In the genomic region with DNA sequence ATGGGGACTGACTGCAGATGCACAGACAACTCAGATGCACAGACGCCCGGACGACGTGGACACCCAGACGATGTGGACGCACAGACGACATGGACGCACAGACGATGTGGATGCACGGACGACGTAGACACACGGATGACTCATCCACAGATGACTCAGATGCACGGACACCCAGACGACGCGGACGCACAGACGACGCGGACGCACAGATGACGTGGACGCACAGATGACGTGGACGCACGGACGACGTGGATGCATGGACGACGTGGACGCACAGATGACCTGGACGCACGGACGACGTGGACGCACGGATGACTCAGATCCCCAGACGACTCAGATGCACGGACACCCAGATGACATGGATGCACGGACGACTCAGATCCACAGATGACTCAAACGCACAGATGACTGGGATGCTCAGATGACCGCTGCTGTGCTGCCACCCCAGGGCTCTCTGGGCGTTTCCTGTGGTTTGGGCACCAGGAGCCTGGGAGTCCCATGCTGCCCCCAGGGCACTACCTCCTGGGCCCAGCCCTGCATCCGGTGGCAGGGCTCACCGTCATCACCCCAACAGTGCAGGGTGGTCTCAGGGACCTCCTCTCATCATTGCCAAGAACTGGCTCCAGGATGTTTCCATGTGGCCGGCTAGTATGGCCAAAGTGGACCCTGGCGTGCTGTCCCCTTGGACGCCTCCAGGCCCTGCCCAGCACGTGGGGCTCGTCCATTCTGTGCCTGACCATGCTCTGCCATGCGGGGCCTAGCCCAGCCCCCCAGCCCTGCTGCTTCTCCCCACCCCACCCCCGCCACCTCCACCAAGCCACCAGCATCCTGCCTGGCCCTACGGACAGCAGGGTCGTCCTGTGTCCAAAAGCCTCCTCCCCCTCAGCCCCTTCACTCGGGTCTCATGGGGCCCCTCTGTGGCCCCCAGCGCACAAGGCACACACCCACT, we compare ENCODE assay signal across 1 cellular context.
TF ChIP-seq lines count a peak whose summit lies in the region.

No MANE protein-coding gene starts in this region.

TF ChIP-seq in endothelial cell of umbilical vein, 7 proteins besides CTCF, POLR2A, EP300 and RAD21:
- TF ChIP-seq, protein P1, sequence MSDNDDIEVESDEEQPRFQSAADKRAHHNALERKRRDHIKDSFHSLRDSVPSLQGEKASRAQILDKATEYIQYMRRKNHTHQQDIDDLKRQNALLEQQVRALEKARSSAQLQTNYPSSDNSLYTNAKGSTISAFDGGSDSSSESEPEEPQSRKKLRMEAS (IDR thresholded peaks at IDR 0.05; ENCODE audit: insufficient read depth, insufficient read length): no peak
- TF ChIP-seq MYC (IDR thresholded peaks at IDR 0.05; ENCODE audit: low read depth, low read length) (no peak), EZH2 (IDR thresholded peaks at IDR 0.05; ENCODE audit: borderline replicate concordance, low read depth, low read length, severe bottlenecking) (no peak), POLR2AphosphoS5 (IDR thresholded peaks at IDR 0.05; ENCODE audit: insufficient read depth, low read depth, low read length) (no peak), JUN (IDR thresholded peaks at IDR 0.05; ENCODE audit: borderline replicate concordance, insufficient read depth, insufficient read length, low read depth) (peak; percentile 48)
